16 cellular contexts compared by ENCODE assay signal in the genomic region with DNA sequence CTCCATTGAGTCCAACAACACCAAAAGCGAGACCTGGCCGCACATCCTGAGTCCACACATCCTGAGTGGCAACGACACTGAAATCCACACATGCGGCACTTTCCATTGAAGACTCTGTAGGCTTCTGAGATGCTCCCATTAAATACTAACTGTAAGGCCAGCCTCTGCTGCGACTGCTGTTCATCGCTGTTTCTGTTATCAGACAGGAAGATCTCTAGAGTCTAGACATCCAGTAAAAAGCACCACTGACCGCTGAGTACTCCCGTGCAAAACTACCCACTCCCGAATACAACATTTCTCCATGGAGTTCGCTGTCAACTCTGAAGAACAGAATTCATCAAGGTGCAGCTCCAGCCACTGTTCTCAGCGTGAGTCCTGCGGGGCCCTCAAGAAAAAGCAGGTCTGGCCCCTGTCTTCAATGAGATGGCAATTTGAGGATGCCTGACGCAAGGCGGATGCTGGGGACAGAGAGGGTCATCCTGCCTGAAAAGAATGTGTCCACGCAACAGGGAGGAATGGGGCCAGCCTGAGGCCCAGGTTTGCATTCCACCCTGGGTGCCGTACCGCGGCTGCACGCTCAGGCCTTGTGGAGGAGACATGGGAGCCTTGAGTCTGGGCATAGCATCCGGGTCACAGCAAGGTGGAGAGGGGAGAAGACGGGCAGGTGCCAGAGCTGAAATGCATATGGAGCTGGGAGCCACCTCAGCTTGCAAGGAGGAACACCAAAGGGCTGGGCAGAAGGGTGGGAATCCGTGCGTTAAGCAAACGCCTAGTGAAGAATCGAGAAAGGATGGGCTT.
"Had no signal": no experiment of that assay in that cellular context is flagged by ENCODE, and none has a peak within 500 bp of the region (broad histone marks: within the 10 kb centered on the region; RNA-seq: fewer than 3 reads in every experiment).

No MANE protein-coding gene starts in this region.

- ATAC-seq: heart right ventricle, left lobe of liver, natural killer cell, psoas muscle had no signal

- H3K9me3 ChIP-seq: heart right ventricle, psoas muscle, suprapubic skin, thyroid gland had no signal

- H3K27me3 Mint-ChIP-seq: type B pancreatic cell had no signal

- H3K4me3 ChIP-seq: coronary artery, heart right ventricle, neural progenitor cell, psoas muscle, suprapubic skin, thyroid gland had no signal

- H3K4me3 Mint-ChIP-seq: natural killer cell, neural progenitor cell, type B pancreatic cell had no signal

- H3K27me3 ChIP-seq: heart right ventricle, neural progenitor cell, suprapubic skin, thyroid gland had no signal

- H3K9me3 Mint-ChIP-seq: natural killer cell, type B pancreatic cell had no signal

- H3K4me1 ChIP-seq: neural progenitor cell, parathyroid adenoma had no signal

- H3K36me3 Mint-ChIP-seq: natural killer cell had no signal

- DNase-seq: effector CD4-positive, alpha-beta T cell; heart right ventricle; hypothalamus; natural killer cell; psoas muscle; retina; small intestine; stimulated activated CD4-positive, alpha-beta T cell treated with anti-CD3 and anti-CD28 coated beads, Interleukin-12 subunit alpha, Interleukin-12 subunit beta, amount 100 ng/mL, for 4 hours; stimulated activated naive CD4-positive, alpha-beta T cell treated with Interleukin-2 at 50 U/mL for 16 hours had no signal

- H3K36me3 ChIP-seq: thyroid gland had no signal

- H3K27ac Mint-ChIP-seq: natural killer cell, neural progenitor cell, type B pancreatic cell had no signal

- H3K27ac ChIP-seq: coronary artery, heart right ventricle, neural progenitor cell, parathyroid adenoma, psoas muscle, suprapubic skin had no signal
